9 cellular contexts compared by ENCODE assay signal in genomic region chr2:222024934-222025890, GRCh38.
DNase-seq lines count a peak whose midpoint lies in the region; ATAC-seq and TF ChIP-seq lines count a peak whose summit lies in the region.
"Had no signal": no experiment of that assay in that cellular context is flagged by ENCODE, and none has a peak within 500 bp of the region (broad histone marks: within the 10 kb centered on the region; RNA-seq: fewer than 3 reads in every experiment).

No MANE protein-coding gene starts in this region.

- no peak overlapping the region for H3K4me3 ChIP-seq in iPS DF 6.9 (ENCODE audit: low read length)

- H3K27me3 Mint-ChIP-seq in WTC11 (ENCODE audit: low read depth): peaks cover 70% of the 10 kb centered on the region

- no CpG with 5 or more reads among the region's 8 CpGs for WGBS in iPS DF 6.9 (ENCODE audit: insufficient coverage, insufficient read length)

- CTCF ChIA-PET in WTC11 (lab: Charles Lee): interaction anchor here (0.5 to 3.5 kb wide), 25 partner anchors 9 to 589 kb away, joined by 3 to 45 read pairs (median 4); a partner anchor contains a TSS

- peaks cover 1% of the 10 kb centered on the region; the same call in 1 of the 2 replicates for H3K27me3 ChIP-seq in iPS DF 6.9 (ENCODE audit: control insufficient read depth, insufficient read depth, low read length)

- DNase-seq in Right ventricle myocardium superior (no peak), cardiac septum (ENCODE audit: low spot score) (no peak), NCI-H146 (lab: John Stamatoyannopoulos, UW) (peak; percentile 46), WTC11 (ENCODE audit: low spot score) (no peak), iPS DF 6.9 (ENCODE audit: low read depth, low spot score) (peak; percentile 64)
- DNase-seq in stimulated activated effector memory CD8-positive, alpha-beta T cell treated with anti-CD3 and anti-CD28 coated beads, Interleukin-12 subunit alpha, Interleukin-12 subunit beta, amount 100 ng/mL, for 72 hours (ENCODE audit: low spot score in 2 of 2): no peak

- H3K9me3 ChIP-seq in iPS DF 6.9 (ENCODE audit: control insufficient read depth, insufficient read depth, low read length): no peaks in the 10 kb centered on the region

- POLR2A ChIA-PET in WTC11 (lab: Charles Lee): interaction anchor here (0.6 kb wide), 1 partner anchor 579 kb away, joined by 5 read pairs; no protein-coding TSS in a partner anchor

- intact Hi-C loops in Right ventricle myocardium superior (cut with DNase I) (no loop called here), cardiac septum (cut with DNase I) (no loop called here)

- peaks cover 11% of the 10 kb centered on the region for H3K9me3 Mint-ChIP-seq in WTC11
- H3K9me3 Mint-ChIP-seq in stimulated activated effector memory CD8-positive, alpha-beta T cell treated with anti-CD3 and anti-CD28 coated beads, Interleukin-12 subunit alpha, Interleukin-12 subunit beta, amount 100 ng/mL, for 72 hours: no peaks in the 10 kb centered on the region
- H3K9me3 Mint-ChIP-seq: dendritic cell treated with granulocyte-macrophage colony-stimulating factor and Interleukin-4, amounts not matched to agents 40 ng/mL and 50 ng/mL, for 4 days had no signal

- H3K27ac ChIP-seq in iPS DF 6.9 (ENCODE audit: low read length): no peak overlapping the region

- ATAC-seq in Right ventricle myocardium superior (ENCODE audit: poor library complexity) (peak; percentile 58), WTC11 (peak; percentile 59), GM21367 (IDR thresholded peaks at IDR 0.05; ENCODE audit: unreplicated experiment) (no peak), GM19397 (IDR thresholded peaks at IDR 0.05; ENCODE audit: unreplicated experiment) (no peak)
- no peak for ATAC-seq in stimulated activated effector memory CD8-positive, alpha-beta T cell treated with anti-CD3 and anti-CD28 coated beads, Interleukin-12 subunit alpha, Interleukin-12 subunit beta, amount 100 ng/mL, for 72 hours

- no peaks in the 10 kb centered on the region for H3K4me1 ChIP-seq in iPS DF 6.9 (ENCODE audit: control insufficient read depth, insufficient read depth, low read length)

- H3K27ac Mint-ChIP-seq in WTC11: no peak overlapping the region
- H3K27ac Mint-ChIP-seq in stimulated activated effector memory CD8-positive, alpha-beta T cell treated with anti-CD3 and anti-CD28 coated beads, Interleukin-12 subunit alpha, Interleukin-12 subunit beta, amount 100 ng/mL, for 72 hours: no peak overlapping the region
- H3K27ac Mint-ChIP-seq: dendritic cell treated with granulocyte-macrophage colony-stimulating factor and Interleukin-4, amounts not matched to agents 40 ng/mL and 50 ng/mL, for 4 days had no signal

- TF ChIP-seq CTCF in WTC11 (IDR thresholded peaks at IDR 0.05): peak; percentile 27; the same call in 1 of the 2 replicates

- no peaks in the 10 kb centered on the region for H3K36me3 ChIP-seq in iPS DF 6.9 (ENCODE audit: control insufficient read depth, insufficient read depth, low read length)

- peak overlapping the region; percentile 42 for H3K4me3 Mint-ChIP-seq in WTC11
- no peak overlapping the region for H3K4me3 Mint-ChIP-seq in stimulated activated effector memory CD8-positive, alpha-beta T cell treated with anti-CD3 and anti-CD28 coated beads, Interleukin-12 subunit alpha, Interleukin-12 subunit beta, amount 100 ng/mL, for 72 hours
- H3K4me3 Mint-ChIP-seq: dendritic cell treated with granulocyte-macrophage colony-stimulating factor and Interleukin-4, amounts not matched to agents 40 ng/mL and 50 ng/mL, for 4 days had no signal

- H3K36me3 Mint-ChIP-seq in WTC11: peaks cover 5% of the 10 kb centered on the region
- H3K36me3 Mint-ChIP-seq in stimulated activated effector memory CD8-positive, alpha-beta T cell treated with anti-CD3 and anti-CD28 coated beads, Interleukin-12 subunit alpha, Interleukin-12 subunit beta, amount 100 ng/mL, for 72 hours: no peaks in the 10 kb centered on the region

- H3K4me1 Mint-ChIP-seq in WTC11: peaks cover 19% of the 10 kb centered on the region
- no peaks in the 10 kb centered on the region for H3K4me1 Mint-ChIP-seq in stimulated activated effector memory CD8-positive, alpha-beta T cell treated with anti-CD3 and anti-CD28 coated beads, Interleukin-12 subunit alpha, Interleukin-12 subunit beta, amount 100 ng/mL, for 72 hours

TF ChIP-seq in WTC11, 78 proteins besides CTCF, POLR2A, EP300 and RAD21:
- TF ChIP-seq ZNF512 (CRISPR knock-in tag; IDR thresholded peaks at IDR 0.05; ENCODE audit: borderline replicate concordance) (no peak), ERG (CRISPR knock-in tag; IDR thresholded peaks at IDR 0.05) (no peak), USF2 (CRISPR knock-in tag; IDR thresholded peaks at IDR 0.05) (no peak), CDX4 (CRISPR knock-in tag; IDR thresholded peaks at IDR 0.05; ENCODE audit: borderline replicate concordance) (no peak), ATF3 (CRISPR knock-in tag; conservative IDR thresholded peaks at IDR 0.05) (no peak), FOXJ3 (CRISPR knock-in tag; IDR thresholded peaks at IDR 0.05; ENCODE audit: borderline replicate concordance) (no peak), ELF4 (CRISPR knock-in tag; IDR thresholded peaks at IDR 0.05; ENCODE audit: low read depth) (no peak), NR1H2 (CRISPR knock-in tag; IDR thresholded peaks at IDR 0.05) (no peak)

Comparison
In these comparisons a context has a peak if more than half of its experiments do, and no peak if none do; other contexts are left out.
1. ATAC-seq: peak in Right ventricle myocardium superior (single experiment) and WTC11 (single experiment); none in stimulated activated effector memory CD8-positive, alpha-beta T cell treated with anti-CD3 and anti-CD28 coated beads, Interleukin-12 subunit alpha, Interleukin-12 subunit beta, amount 100 ng/mL, for 72 hours (single experiment), GM21367 (single experiment) and GM19397 (single experiment).
2. DNase-seq: peak in NCI-H146 (single experiment) and iPS DF 6.9 (single experiment); none in Right ventricle myocardium superior (single experiment), cardiac septum (single experiment), WTC11 (single experiment) and stimulated activated effector memory CD8-positive, alpha-beta T cell treated with anti-CD3 and anti-CD28 coated beads, Interleukin-12 subunit alpha, Interleukin-12 subunit beta, amount 100 ng/mL, for 72 hours (0 of 2).